Comparison of ENCODE assay signal across 1 cellular context in genomic region chr17:8227238-8227581, GRCh38.
A peak's percentile ranks its signal among the peaks of the same experiment; 100 is the strongest.
TF ChIP-seq lines count a peak whose summit lies in the region.

No MANE protein-coding gene starts in this region.

TF ChIP-seq in HepG2, 621 proteins besides CTCF, POLR2A, EP300 and RAD21:
- TF ChIP-seq HOXA9 (CRISPR knock-in tag; IDR thresholded peaks at IDR 0.05; ENCODE audit: borderline replicate concordance) (no peak), FOXP4 (CRISPR knock-in tag; IDR thresholded peaks at IDR 0.05) (no peak), MEIS1 (CRISPR knock-in tag; IDR thresholded peaks at IDR 0.05; ENCODE audit: borderline replicate concordance) (no peak), ZC3H13 (CRISPR knock-in tag; IDR thresholded peaks at IDR 0.05) (0 out of 2 replicates have a peak, but pooled peaks have one; percentile 3)
